In the genomic region with DNA sequence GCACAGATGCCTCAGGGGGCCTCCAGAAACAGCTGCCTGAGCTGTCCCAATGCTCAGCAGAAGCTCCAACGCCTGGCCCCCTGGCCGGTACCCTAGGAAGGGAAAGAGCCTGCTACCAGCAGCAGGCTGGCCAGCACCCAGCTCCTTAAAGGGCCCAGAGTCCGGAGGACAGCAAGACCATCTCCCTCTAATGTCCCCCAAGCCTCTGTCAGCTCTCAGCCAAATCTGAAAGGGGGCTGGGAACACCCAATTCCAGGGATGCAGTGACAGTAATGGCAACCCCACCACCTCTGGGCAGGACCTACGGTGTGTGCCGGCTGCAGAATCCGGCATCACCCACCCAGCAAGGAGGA, we compare ENCODE assay signal across 1 cellular context.
TF ChIP-seq lines count a peak whose summit lies in the region.

No MANE protein-coding gene starts in this region.

TF ChIP-seq in GM23338, 12 proteins besides CTCF, POLR2A, EP300 and RAD21 (continued from another document):
- TF ChIP-seq, protein P1, sequence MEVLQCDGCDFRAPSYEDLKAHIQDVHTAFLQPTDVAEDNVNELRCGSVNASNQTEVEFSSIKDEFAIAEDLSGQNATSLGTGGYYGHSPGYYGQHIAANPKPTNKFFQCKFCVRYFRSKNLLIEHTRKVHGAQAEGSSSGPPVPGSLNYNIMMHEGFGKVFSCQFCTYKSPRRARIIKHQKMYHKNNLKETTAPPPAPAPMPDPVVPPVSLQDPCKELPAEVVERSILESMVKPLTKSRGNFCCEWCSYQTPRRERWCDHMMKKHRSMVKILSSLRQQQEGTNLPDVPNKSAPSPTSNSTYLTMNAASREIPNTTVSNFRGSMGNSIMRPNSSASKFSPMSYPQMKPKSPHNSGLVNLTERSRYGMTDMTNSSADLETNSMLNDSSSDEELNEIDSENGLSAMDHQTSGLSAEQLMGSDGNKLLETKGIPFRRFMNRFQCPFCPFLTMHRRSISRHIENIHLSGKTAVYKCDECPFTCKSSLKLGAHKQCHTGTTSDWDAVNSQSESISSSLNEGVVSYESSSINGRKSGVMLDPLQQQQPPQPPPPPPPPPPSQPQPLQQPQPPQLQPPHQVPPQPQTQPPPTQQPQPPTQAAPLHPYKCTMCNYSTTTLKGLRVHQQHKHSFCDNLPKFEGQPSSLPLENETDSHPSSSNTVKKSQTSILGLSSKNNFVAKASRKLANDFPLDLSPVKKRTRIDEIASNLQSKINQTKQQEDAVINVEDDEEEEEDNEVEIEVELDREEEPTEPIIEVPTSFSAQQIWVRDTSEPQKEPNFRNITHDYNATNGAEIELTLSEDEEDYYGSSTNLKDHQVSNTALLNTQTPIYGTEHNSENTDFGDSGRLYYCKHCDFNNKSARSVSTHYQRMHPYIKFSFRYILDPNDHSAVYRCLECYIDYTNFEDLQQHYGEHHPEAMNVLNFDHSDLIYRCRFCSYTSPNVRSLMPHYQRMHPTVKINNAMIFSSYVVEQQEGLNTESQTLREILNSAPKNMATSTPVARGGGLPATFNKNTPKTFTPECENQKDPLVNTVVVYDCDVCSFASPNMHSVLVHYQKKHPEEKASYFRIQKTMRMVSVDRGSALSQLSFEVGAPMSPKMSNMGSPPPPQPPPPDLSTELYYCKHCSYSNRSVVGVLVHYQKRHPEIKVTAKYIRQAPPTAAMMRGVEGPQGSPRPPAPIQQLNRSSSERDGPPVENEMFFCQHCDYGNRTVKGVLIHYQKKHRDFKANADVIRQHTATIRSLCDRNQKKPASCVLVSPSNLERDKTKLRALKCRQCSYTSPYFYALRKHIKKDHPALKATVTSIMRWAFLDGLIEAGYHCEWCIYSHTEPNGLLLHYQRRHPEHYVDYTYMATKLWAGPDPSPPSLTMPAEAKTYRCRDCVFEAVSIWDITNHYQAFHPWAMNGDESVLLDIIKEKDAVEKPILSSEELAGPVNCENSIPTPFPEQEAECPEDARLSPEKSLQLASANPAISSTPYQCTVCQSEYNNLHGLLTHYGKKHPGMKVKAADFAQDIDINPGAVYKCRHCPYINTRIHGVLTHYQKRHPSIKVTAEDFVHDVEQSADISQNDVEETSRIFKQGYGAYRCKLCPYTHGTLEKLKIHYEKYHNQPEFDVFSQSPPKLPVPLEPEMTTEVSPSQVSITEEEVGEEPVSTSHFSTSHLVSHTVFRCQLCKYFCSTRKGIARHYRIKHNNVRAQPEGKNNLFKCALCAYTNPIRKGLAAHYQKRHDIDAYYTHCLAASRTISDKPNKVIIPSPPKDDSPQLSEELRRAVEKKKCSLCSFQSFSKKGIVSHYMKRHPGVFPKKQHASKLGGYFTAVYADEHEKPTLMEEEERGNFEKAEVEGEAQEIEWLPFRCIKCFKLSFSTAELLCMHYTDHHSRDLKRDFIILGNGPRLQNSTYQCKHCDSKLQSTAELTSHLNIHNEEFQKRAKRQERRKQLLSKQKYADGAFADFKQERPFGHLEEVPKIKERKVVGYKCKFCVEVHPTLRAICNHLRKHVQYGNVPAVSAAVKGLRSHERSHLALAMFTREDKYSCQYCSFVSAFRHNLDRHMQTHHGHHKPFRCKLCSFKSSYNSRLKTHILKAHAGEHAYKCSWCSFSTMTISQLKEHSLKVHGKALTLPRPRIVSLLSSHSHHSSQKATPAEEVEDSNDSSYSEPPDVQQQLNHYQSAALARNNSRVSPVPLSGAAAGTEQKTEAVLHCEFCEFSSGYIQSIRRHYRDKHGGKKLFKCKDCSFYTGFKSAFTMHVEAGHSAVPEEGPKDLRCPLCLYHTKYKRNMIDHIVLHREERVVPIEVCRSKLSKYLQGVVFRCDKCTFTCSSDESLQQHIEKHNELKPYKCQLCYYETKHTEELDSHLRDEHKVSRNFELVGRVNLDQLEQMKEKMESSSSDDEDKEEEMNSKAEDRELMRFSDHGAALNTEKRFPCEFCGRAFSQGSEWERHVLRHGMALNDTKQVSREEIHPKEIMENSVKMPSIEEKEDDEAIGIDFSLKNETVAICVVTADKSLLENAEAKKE (CRISPR knock-in tag; IDR thresholded peaks at IDR 0.05): no peak
- no peak for TF ChIP-seq POLR2AphosphoS5 (IDR thresholded peaks at IDR 0.05; ENCODE audit: low read depth)
